8 cellular contexts compared by ENCODE assay signal in the genomic region with DNA sequence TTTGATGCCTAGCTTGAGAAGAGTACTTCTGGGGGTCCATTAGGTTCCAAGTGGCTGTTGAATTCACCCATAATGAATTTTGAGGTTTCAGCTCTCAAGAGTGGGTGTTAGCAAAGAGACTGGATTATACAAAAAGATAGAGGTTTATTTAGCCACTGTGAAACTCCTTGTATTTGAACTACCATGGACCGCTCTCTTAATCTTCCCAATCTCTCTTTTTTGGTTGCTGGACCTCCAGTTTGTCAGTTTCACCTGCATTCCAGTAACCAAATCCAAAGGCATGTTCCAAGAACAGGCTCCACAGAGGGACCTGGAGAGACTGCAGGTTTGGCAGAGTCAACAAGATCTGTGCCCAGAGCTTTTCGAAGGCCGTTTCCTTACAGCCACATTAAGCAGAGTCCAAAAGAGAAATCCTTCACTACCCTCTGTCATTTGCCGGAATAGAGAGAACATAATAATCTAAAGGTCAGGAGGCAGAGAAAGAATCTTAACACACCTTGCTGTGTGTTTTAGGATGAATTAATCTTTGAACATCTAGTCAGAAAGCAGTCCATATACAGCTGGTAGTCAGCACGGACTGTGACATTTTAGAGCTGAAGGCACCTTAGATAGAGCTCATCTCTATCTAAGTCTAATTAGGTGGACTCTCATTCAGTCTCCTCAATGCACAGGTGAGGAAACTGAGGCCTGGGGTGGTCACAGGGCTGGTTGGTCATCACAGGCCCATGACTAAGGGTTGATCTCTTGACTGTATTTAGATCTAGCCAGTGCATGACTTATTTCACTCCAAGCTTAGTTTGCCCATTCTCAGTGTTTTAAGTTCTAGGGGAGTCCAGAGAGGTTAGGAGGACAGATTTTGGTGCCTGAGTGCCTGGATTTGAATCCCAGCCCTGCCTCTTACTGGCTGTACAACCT. TPM values are rescaled to one million over a fixed set of nuclear protein-coding genes. Genes with fewer than 3 reads are reported as not detected.
DNase-seq lines count a peak whose midpoint lies in the region; ATAC-seq, FAIRE-seq and TF ChIP-seq lines count a peak whose summit lies in the region.

No MANE protein-coding gene starts in this region.

- FAIRE-seq in bronchial epithelial cell (lab: Jason Lieb, UNC): no peak

- H3K4me1 ChIP-seq in BLaER1: peaks cover 44% of the 10 kb centered on the region
- H3K4me1 ChIP-seq in muscle layer of duodenum (ENCODE audit: control insufficient read depth in 1 of 2, insufficient read depth in 2 of 2, low read length in 2 of 2): peaks cover 19 to 37% of the 10 kb centered on the region in 2 donors

- H3K4me3 ChIP-seq in BLaER1 (peak overlapping the region; percentile 92), LNCaP clone FGC (ENCODE audit: low read depth, low read length) (peak overlapping the region; percentile 82), bronchial epithelial cell (ENCODE audit: low read depth, low read length) (peak overlapping the region; percentile 93), muscle layer of duodenum (ENCODE audit: low read depth in 1 of 2, low read length in 2 of 2) (peak overlapping the region; percentile 85 to 86)

- no peaks in the 10 kb centered on the region for H3K27me3 ChIP-seq in BLaER1
- H3K27me3 ChIP-seq in bronchial epithelial cell (ENCODE audit: control insufficient read depth, insufficient read depth, low read length): no peaks in the 10 kb centered on the region
- H3K27me3 ChIP-seq in muscle layer of duodenum (ENCODE audit: low read depth, low read length): no peaks in the 10 kb centered on the region

- H4K20me1 ChIP-seq in BLaER1: 0 out of 2 replicates have a peak, but pooled peaks cover 9% of the 10 kb centered on the region

- peak overlapping the region; percentile 94 for H3K4me2 ChIP-seq in BLaER1

- H3K36me3 ChIP-seq in BLaER1 (peaks cover 17% of the 10 kb centered on the region), bronchial epithelial cell (ENCODE audit: control insufficient read depth, insufficient read depth, low read length) (peaks cover 3% of the 10 kb centered on the region), muscle layer of duodenum (ENCODE audit: control insufficient read depth in 1 of 2, insufficient read depth in 2 of 2, low read length in 2 of 2) (no peaks in the 10 kb centered on the region)

- TF ChIP-seq CTCF in LNCaP clone FGC (IDR thresholded peaks at IDR 0.05; ENCODE audit: control insufficient read depth, extremely low read depth, insufficient read depth) (no peak), bronchial epithelial cell (IDR thresholded peaks at IDR 0.05; ENCODE audit: insufficient read depth, low read length, severe bottlenecking) (no peak)

- H3K9me3 ChIP-seq in BLaER1 (no peaks in the 10 kb centered on the region), muscle layer of duodenum (ENCODE audit: control insufficient read depth in 1 of 2, low read length in 2 of 2) (no peaks in the 10 kb centered on the region)

- ATAC-seq in GM18498 (IDR thresholded peaks at IDR 0.05; ENCODE audit: unreplicated experiment): no peak
- no peak for ATAC-seq in HG02571 (IDR thresholded peaks at IDR 0.05; ENCODE audit: unreplicated experiment)

- no peak for DNase-seq in LNCaP clone FGC (ENCODE audit: low read depth)
- no peak for DNase-seq in bronchial epithelial cell (ENCODE audit: low read depth)
- DNase-seq in UCSD-AML1 (lab: John Stamatoyannopoulos, UW; ENCODE audit: unreplicated experiment): no peak
- no peak for DNase-seq in NCI-H510A (lab: John Stamatoyannopoulos, UW)

- peak overlapping the region; percentile 92 for H3K9ac ChIP-seq in BLaER1

- H3K27ac ChIP-seq in BLaER1: peak overlapping the region; percentile 87
- H3K27ac ChIP-seq in muscle layer of duodenum (ENCODE audit: low read length): peak overlapping the region; percentile 93

RNA-seq across cellular contexts. Expression of a gene that starts 1.3 kb away (rescaled TPM):
- total RNA-seq in bronchial epithelial cell: 33.5 and 35.5 TPM in 2 replicates
